Comparison of ENCODE assay signal across 8 cellular contexts in genomic region chr3:119240101-119240581, GRCh38. TPM values are rescaled to one million over a fixed set of nuclear protein-coding genes. Genes with fewer than 3 reads are reported as not detected.
A peak's percentile ranks its signal among the peaks of the same experiment; 100 is the strongest.
DNase-seq lines count a peak whose midpoint lies in the region; ATAC-seq, FAIRE-seq and TF ChIP-seq lines count a peak whose summit lies in the region.

No MANE protein-coding gene starts in this region.

- SMC1A ChIA-PET in GM12878 (lab: Charles Lee; ENCODE audit: uncharacterized antibody, unreplicated experiment), result interaction anchor here (0.5 to 3.3 kb wide), 19 partner anchors 9 to 440 kb away, joined by 3 to 33 read pairs (median 5); partner anchors contain the start of genes ARHGAP31, IGSF11, TEX55 and TIMMDC1

- H3K79me2 ChIP-seq in GM12878 (ENCODE audit: control insufficient read depth, insufficient read depth, low read length), result peaks cover 19% of the 10 kb centered on the region

- DNase-seq in NCI-H2227 treated with DMSO at 0.1 percent for 48 hours (lab: John Stamatoyannopoulos, UW), result peak; percentile 36
- no peak for DNase-seq in GM12878 (ENCODE audit: low read depth, low spot score)
- peak; percentile 51 for DNase-seq in inferior parietal cortex (ENCODE audit: extremely low spot score)
- DNase-seq in stimulated activated CD8-positive, alpha-beta memory T cell treated with anti-CD3 and anti-CD28 coated beads, Interleukin-4, amount 100 ng/mL, for 24 hours (ENCODE audit: low read depth), result peak; percentile 5
- no peak for DNase-seq in NCI-H2081 treated with DMSO at 0.1 percent for 48 hours (lab: John Stamatoyannopoulos, UW)

- POLR2A ChIA-PET in GM12878 (lab: Charles Lee), result interaction anchor here (0.6 to 1.0 kb wide), 4 partner anchors 61 to 259 kb away, joined by 3 to 6 read pairs (median 4); partner anchors contain the start of genes TIMMDC1 and TMEM39A

- no peak for TF ChIP-seq POLR2A in GM12878 (IDR thresholded peaks at IDR 0.05; ENCODE audit: low read depth, low read length)

- peak; percentile 17 for ATAC-seq in HG02870 (IDR thresholded peaks at IDR 0.05; ENCODE audit: unreplicated experiment)
- peak; percentile 7 for ATAC-seq in GM12878

- peak; percentile 27 for FAIRE-seq in GM12878 (lab: Jason Lieb, UNC)

- H2AFZ ChIP-seq in GM12878 (ENCODE audit: control insufficient read depth, low read depth, low read length), result peak overlapping the region; percentile 84

- RAD21 ChIA-PET in GM12878 (lab: Charles Lee; ENCODE audit: unreplicated experiment), result interaction anchor here (0.9 to 2.9 kb wide), 19 partner anchors 9 to 441 kb away, joined by 3 to 54 read pairs (median 6); partner anchors contain the start of genes ARHGAP31, TEX55 and TMEM39A

- peak overlapping the region; percentile 85 for H3K9ac ChIP-seq in GM12878 (ENCODE audit: control insufficient read depth, insufficient read depth, low read length)

- no peak for TF ChIP-seq EP300 in GM12878 (IDR thresholded peaks at IDR 0.05; ENCODE audit: borderline replicate concordance in 1 of 2, control insufficient read depth in 1 of 2, low read depth in 2 of 2, low read length in 2 of 2)

- peak overlapping the region; percentile 85 for H3K4me3 ChIP-seq in GM12875 (ENCODE audit: low read depth, low read length)
- H3K4me3 ChIP-seq in GM12878, result peak overlapping the region; percentile 98

- BruUV-seq in GM12878 (replicated peaks; lab: Mats Ljungman, UMichigan), result no TSS peak

- CTCF ChIA-PET in GM12878 (lab: Yijun Ruan, JAX), result interaction anchor here (0.7 to 3.6 kb wide), 28 partner anchors 7 to 689 kb away, joined by 3 to 110 read pairs (median 8); partner anchors contain the start of genes ARHGAP31, IGSF11 and TEX55

- no peak for TF ChIP-seq RAD21 in GM12878 (IDR thresholded peaks at IDR 0.05; ENCODE audit: insufficient read depth, low read depth, low read length)

- H3K4me2 ChIP-seq in GM12878 (ENCODE audit: control insufficient read depth, insufficient read depth), result peak overlapping the region; percentile 91

- in situ Hi-C loops in GM12878 (cut with MboI), result no loop called here

- WGBS in GM12878 (ENCODE audit: insufficient coverage, insufficient replicate concordance, low lambda C conversion rate, missing lambda C conversion rate), result 3% methylated on average over 14 of the region's 16 CpGs

- no peaks in the 10 kb centered on the region for H3K9me3 ChIP-seq in GM12878 (replicated peaks; ENCODE audit: control insufficient read depth, insufficient read depth, low read length)

- H4K20me1 ChIP-seq in GM12878 (ENCODE audit: control insufficient read depth, insufficient read depth), result no peaks in the 10 kb centered on the region

- no peaks in the 10 kb centered on the region; a peak in 1 of 4 replicates for H3K36me3 ChIP-seq in GM12878 (ENCODE audit: control insufficient read depth in 2 of 2, insufficient read depth in 2 of 2, low read length in 1 of 2)

- peak overlapping the region; percentile 87 for H3K27ac ChIP-seq in 22Rv1
- peak overlapping the region; percentile 88 for H3K27ac ChIP-seq in GM12878 (ENCODE audit: control insufficient read depth, insufficient read depth)

- no peaks in the 10 kb centered on the region for H3K27me3 ChIP-seq in GM12878 (replicated peaks in 1 of 2; ENCODE audit: control insufficient read depth in 2 of 2, insufficient read depth in 2 of 2, low read length in 1 of 2)

- intact Hi-C loops in GM12878 (cut with micrococcal nuclease; ENCODE audit: unreplicated experiment), result loop anchor here (2.0 kb wide), 1 partner anchor 355 kb away; no protein-coding TSS in a partner anchor

- TF ChIP-seq CTCF in 22Rv1 (IDR thresholded peaks at IDR 0.05), result no peak
- no peak for TF ChIP-seq CTCF in GM12875 (IDR thresholded peaks at IDR 0.05; ENCODE audit: borderline replicate concordance, insufficient read depth, low read depth, low read length)
- no peak for TF ChIP-seq CTCF in GM12878 (IDR thresholded peaks at IDR 0.05 in 2 of 3, conservative IDR thresholded peaks at IDR 0.05 in 1 of 3; ENCODE audit: control insufficient read depth in 2 of 3, extremely low read depth in 1 of 3, insufficient read depth in 1 of 3, low read depth in 3 of 3, low read length in 3 of 3)

- H3K4me1 ChIP-seq in GM12878 (ENCODE audit: control insufficient read depth, insufficient read depth, low read length), result peaks cover 4% of the 10 kb centered on the region; the same call in 1 of the 2 replicates

TF ChIP-seq in GM12878, 131 proteins besides CTCF, POLR2A, EP300 and RAD21 (continues in another document):
- TF ChIP-seq NR2C1 (IDR thresholded peaks at IDR 0.05) (peak; percentile 91), EED (IDR thresholded peaks at IDR 0.05; ENCODE audit: low read depth) (no peak), TCF7 (IDR thresholded peaks at IDR 0.05; ENCODE audit: borderline replicate concordance) (no peak), ZBTB33 (IDR thresholded peaks at IDR 0.05) (no peak), HCFC1 (IDR thresholded peaks at IDR 0.05; ENCODE audit: low read length) (no peak), NBN (IDR thresholded peaks at IDR 0.05) (peak; percentile 22; the same call in 1 of the 2 replicates), NR2C2 (IDR thresholded peaks at IDR 0.05; ENCODE audit: borderline replicate concordance, control insufficient read depth, insufficient read length, low read depth) (peak; percentile 70), CBFB (IDR thresholded peaks at IDR 0.05; ENCODE audit: low read depth) (no peak), HDGF (IDR thresholded peaks at IDR 0.05) (0 out of 2 replicates have a peak, but pooled peaks have one; percentile 43)

RNA-seq across cellular contexts. Expression of gene B4GALT4, which starts 0.5 kb away (rescaled TPM):
- 13.1 and 14.1 TPM in 2 replicates for total RNA-seq in GM12878 (2013; cell fraction: nucleolus; rRNA removed)
- total RNA-seq in GM12878 (2014; rRNA removed) (10.8 and 11.9 TPM in 2 replicates), GM12878 (2014; rRNA removed; fragmentation: Illumina TruSeq; extraction: Trizol) (10.6 and 11.7 TPM in 2 replicates), GM12878 (2021) (12.4 and 13.0 TPM in 2 replicates)
- 11.0 TPM for polyA plus RNA-seq in GM12878 (2011; ENCODE audit: low read depth)
- polyA plus RNA-seq in GM12878 (2011; rRNA removed) (16.6 and 18.7 TPM in 2 replicates), GM12878 (2014; fragmentation: Illumina TruSeq; extraction: Trizol) (8.8 and 12.9 TPM in 2 replicates), GM12878 (2014; fragmentation: Nextera tagmentation; extraction: Ambion mirVana) (10 to 100 TPM; 13.8 to 15.4 TPM), GM12878 (2014; rRNA removed) (9.0 and 11.7 TPM in 2 replicates), GM12878 (2016; fragmentation: Nextera tagmentation; extraction: Ambion mirVana) (10 to 100 TPM; 15.6 to 16.7 TPM)
- 7.2 TPM in 2 replicates for polyA plus RNA-seq in GM12878 (2011; cell fraction: cytosol; rRNA removed)
- polyA plus RNA-seq in GM12878 (2011; cell fraction: nucleus; rRNA removed), result 8.5 and 9.3 TPM in 2 replicates
- 12.1 and 12.9 TPM in 2 replicates for polyA plus RNA-seq in GM12878 (2012)
- polyA minus RNA-seq in GM12878 (2011; rRNA and poly(A)+ RNA removed), result 9.0 and 10.0 TPM in 2 replicates
- polyA minus RNA-seq in GM12878 (2011; cell fraction: cytosol; rRNA and poly(A)+ RNA removed), result 3.6 and 4.1 TPM in 2 replicates
- 5.3 and 6.8 TPM in 2 replicates for polyA minus RNA-seq in GM12878 (2011; cell fraction: nucleus; rRNA and poly(A)+ RNA removed)

RNA-seq across cellular contexts. Expression of gene ARHGAP31, which starts 54.0 kb away (rescaled TPM):
- 25.6 and 27.1 TPM in 2 replicates for total RNA-seq in GM12878 (2013; cell fraction: nucleolus; rRNA removed)
- total RNA-seq in GM12878 (2014; rRNA removed), result 10.0 and 10.5 TPM in 2 replicates
- total RNA-seq in GM12878 (2014; rRNA removed; fragmentation: Illumina TruSeq; extraction: Trizol), result 10.5 and 10.6 TPM in 2 replicates
- 26.4 and 27.4 TPM in 2 replicates for total RNA-seq in GM12878 (2021)
- 5.0 TPM for polyA plus RNA-seq in GM12878 (2011; ENCODE audit: low read depth)
- polyA plus RNA-seq in GM12878 (2011; rRNA removed), result 27.4 and 29.8 TPM in 2 replicates
- polyA plus RNA-seq in GM12878 (2011; cell fraction: cytosol; rRNA removed), result 23.1 and 28.4 TPM in 2 replicates
- 12.5 and 13.9 TPM in 2 replicates for polyA plus RNA-seq in GM12878 (2011; cell fraction: nucleus; rRNA removed)
- 7.2 and 8.3 TPM in 2 replicates for polyA plus RNA-seq in GM12878 (2012)
- 11.9 and 13.5 TPM in 2 replicates for polyA plus RNA-seq in GM12878 (2014; fragmentation: Illumina TruSeq; extraction: Trizol)
- polyA plus RNA-seq in GM12878 (2014; fragmentation: Nextera tagmentation; extraction: Ambion mirVana), result 1 to 10 TPM in 1 of 2 experiments, under 1 TPM in 1; 0.97 to 1.6 TPM
- 10.1 and 10.7 TPM in 2 replicates for polyA plus RNA-seq in GM12878 (2014; rRNA removed)
- polyA plus RNA-seq in GM12878 (2016; fragmentation: Nextera tagmentation; extraction: Ambion mirVana), result 1 to 10 TPM; 6.9 to 7.2 TPM
- 35.0 and 43.4 TPM in 2 replicates for polyA minus RNA-seq in GM12878 (2011; rRNA and poly(A)+ RNA removed)
- polyA minus RNA-seq in GM12878 (2011; cell fraction: cytosol; rRNA and poly(A)+ RNA removed), result 12.4 and 18.5 TPM in 2 replicates
- polyA minus RNA-seq in GM12878 (2011; cell fraction: nucleus; rRNA and poly(A)+ RNA removed), result 10.0 and 16.7 TPM in 2 replicates

Comparison
In these comparisons a context has a peak if more than half of its experiments do, and no peak if none do; other contexts are left out.
1. DNase-seq: peak in NCI-H2227 treated with DMSO at 0.1 percent for 48 hours (single experiment), inferior parietal cortex (single experiment) and stimulated activated CD8-positive, alpha-beta memory T cell treated with anti-CD3 and anti-CD28 coated beads, Interleukin-4, amount 100 ng/mL, for 24 hours (single experiment); none in GM12878 (single experiment) and NCI-H2081 treated with DMSO at 0.1 percent for 48 hours (single experiment).